22 cellular contexts compared by ENCODE assay signal in genomic region chr12:67709367-67709954, GRCh38.
"Had no signal": no experiment of that assay in that cellular context is flagged by ENCODE, and none has a peak within 500 bp of the region (broad histone marks: within the 10 kb centered on the region; RNA-seq: fewer than 3 reads in every experiment).

No MANE protein-coding gene starts in this region.

- H3K36me3 ChIP-seq: gastroesophageal sphincter, neural progenitor cell, pancreas, thoracic aorta had no signal

- H3K4me3 ChIP-seq: body of pancreas, coronary artery, gastroesophageal sphincter, neural progenitor cell, pancreas, thoracic aorta had no signal

- H3K36me3 Mint-ChIP-seq: activated naive CD8-positive, alpha-beta T cell treated with anti-CD3 and anti-CD28 coated beads, Interleukin-2, amount 10 ng/mL, durations not matched to agents 7 days and 5 days; naive B cell; neural progenitor cell had no signal

- H3K9me3 Mint-ChIP-seq: activated CD8-positive, alpha-beta T cell treated with anti-CD3 and anti-CD28 coated beads for 36 hours; activated naive CD8-positive, alpha-beta T cell treated with anti-CD3 and anti-CD28 coated beads, Interleukin-2, amount 10 ng/mL, durations not matched to agents 7 days and 5 days; activated T-helper 2 cell treated with anti-CD3 and anti-CD28 coated beads, Interferon-gamma antibody, Interleukin-2, Interleukin-4, amounts not matched to agents 10 μg/mL and 5 μg/mL and 100 μg/mL, durations not matched to agents 14 hours and 24 hours and 36 hours; naive B cell; neural progenitor cell; stimulated activated memory B cell treated with anti-CD40 and anti-IgM and Interleukin-4, amounts not matched to agents 10 μg/mL and 1 μg/mL and 100 μg/mL, for 72 hours had no signal

- H3K4me3 Mint-ChIP-seq: activated CD8-positive, alpha-beta T cell treated with anti-CD3 and anti-CD28 coated beads for 36 hours; activated naive CD8-positive, alpha-beta T cell treated with anti-CD3 and anti-CD28 coated beads, Interleukin-2, amount 10 ng/mL, durations not matched to agents 7 days and 5 days; neural progenitor cell; stimulated activated memory B cell treated with anti-CD40 and anti-IgM and Interleukin-4, amounts not matched to agents 10 μg/mL and 1 μg/mL and 100 μg/mL, for 72 hours had no signal

- DNase-seq: activated CD4-positive, alpha-beta T cell treated with anti-CD3 and anti-CD28 coated beads for 48 hours; activated CD4-positive, CD25-positive, alpha-beta regulatory T cell; activated CD8-positive, alpha-beta T cell treated with anti-CD3 and anti-CD28 coated beads for 36 hours; activated naive CD4-positive, alpha-beta T cell treated with Interleukin-2 at 50 U/mL for 16 hours; activated naive CD8-positive, alpha-beta T cell treated with anti-CD3 and anti-CD28 coated beads, Interleukin-2, amount 10 ng/mL, durations not matched to agents 7 days and 5 days; activated T-cell treated with anti-CD3 and anti-CD28 coated beads, Interleukin-2, amount 50 U/mL, for 1 hour; amygdala; body of pancreas; central memory CD4-positive, alpha-beta T cell; effector CD4-positive, alpha-beta T cell; midbrain; naive B cell; pancreas; stimulated activated CD4-positive, alpha-beta T cell treated with anti-CD3 and anti-CD28 coated beads, Interleukin-4, amount 100 ng/mL, for 4 hours had no signal

- ATAC-seq: activated CD8-positive, alpha-beta T cell treated with anti-CD3 and anti-CD28 coated beads for 36 hours; esophagus mucosa; gastroesophageal sphincter; sciatic nerve; stimulated activated memory B cell treated with anti-CD40 and anti-IgM and Interleukin-4, amounts not matched to agents 10 μg/mL and 1 μg/mL and 100 μg/mL, for 72 hours had no signal

- H3K27ac ChIP-seq: coronary artery, gastroesophageal sphincter, neural progenitor cell, thoracic aorta had no signal

- H3K4me1 ChIP-seq: gastroesophageal sphincter, neural progenitor cell had no signal

- H3K27me3 ChIP-seq: body of pancreas, gastroesophageal sphincter, neural progenitor cell, pancreas had no signal

- H3K9me3 ChIP-seq: body of pancreas, gastroesophageal sphincter, pancreas, thoracic aorta had no signal

- H3K27me3 Mint-ChIP-seq: stimulated activated memory B cell treated with anti-CD40 and anti-IgM and Interleukin-4, amounts not matched to agents 10 μg/mL and 1 μg/mL and 100 μg/mL, for 72 hours had no signal
